Comparison of ENCODE assay signal across 1 cellular context in the genomic region with DNA sequence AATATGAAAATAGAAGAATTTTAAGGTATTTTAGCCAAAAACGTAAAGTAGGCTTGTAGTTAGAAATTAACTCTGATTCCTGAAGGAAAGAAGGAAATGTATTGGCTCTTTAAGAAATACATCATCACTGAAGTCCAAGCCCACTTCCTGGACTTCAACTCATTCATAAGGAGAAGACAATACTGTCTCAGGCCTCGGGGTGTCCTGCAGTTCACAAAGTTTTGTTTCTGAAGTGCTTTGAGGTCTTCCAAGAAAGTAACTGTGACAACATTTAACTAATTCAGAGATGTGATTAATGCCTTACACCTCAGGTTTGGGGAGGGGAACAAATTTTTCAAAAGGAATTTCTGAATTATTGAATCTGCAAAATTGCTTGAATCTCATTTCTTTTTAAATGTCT.
TF ChIP-seq lines count a peak whose summit lies in the region.

No MANE protein-coding gene starts in this region.

TF ChIP-seq in SK-N-SH treated with all-trans-retinoic acid at 6 μM for 48 hours, 23 proteins besides CTCF, POLR2A, EP300 and RAD21 (continued from another document):
- TF ChIP-seq, protein P1, sequence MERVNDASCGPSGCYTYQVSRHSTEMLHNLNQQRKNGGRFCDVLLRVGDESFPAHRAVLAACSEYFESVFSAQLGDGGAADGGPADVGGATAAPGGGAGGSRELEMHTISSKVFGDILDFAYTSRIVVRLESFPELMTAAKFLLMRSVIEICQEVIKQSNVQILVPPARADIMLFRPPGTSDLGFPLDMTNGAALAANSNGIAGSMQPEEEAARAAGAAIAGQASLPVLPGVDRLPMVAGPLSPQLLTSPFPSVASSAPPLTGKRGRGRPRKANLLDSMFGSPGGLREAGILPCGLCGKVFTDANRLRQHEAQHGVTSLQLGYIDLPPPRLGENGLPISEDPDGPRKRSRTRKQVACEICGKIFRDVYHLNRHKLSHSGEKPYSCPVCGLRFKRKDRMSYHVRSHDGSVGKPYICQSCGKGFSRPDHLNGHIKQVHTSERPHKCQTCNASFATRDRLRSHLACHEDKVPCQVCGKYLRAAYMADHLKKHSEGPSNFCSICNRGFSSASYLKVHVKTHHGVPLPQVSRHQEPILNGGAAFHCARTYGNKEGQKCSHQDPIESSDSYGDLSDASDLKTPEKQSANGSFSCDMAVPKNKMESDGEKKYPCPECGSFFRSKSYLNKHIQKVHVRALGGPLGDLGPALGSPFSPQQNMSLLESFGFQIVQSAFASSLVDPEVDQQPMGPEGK (CRISPR knock-in tag; IDR thresholded peaks at IDR 0.05; ENCODE audit: borderline replicate concordance) = no peak
- no peak for TF ChIP-seq PPARA (CRISPR knock-in tag; IDR thresholded peaks at IDR 0.05; ENCODE audit: borderline replicate concordance)
- no peak for TF ChIP-seq ESRRG (CRISPR knock-in tag; IDR thresholded peaks at IDR 0.05)
- no peak for TF ChIP-seq ZFP3 (CRISPR knock-in tag; IDR thresholded peaks at IDR 0.05)
- TF ChIP-seq, protein P2, sequence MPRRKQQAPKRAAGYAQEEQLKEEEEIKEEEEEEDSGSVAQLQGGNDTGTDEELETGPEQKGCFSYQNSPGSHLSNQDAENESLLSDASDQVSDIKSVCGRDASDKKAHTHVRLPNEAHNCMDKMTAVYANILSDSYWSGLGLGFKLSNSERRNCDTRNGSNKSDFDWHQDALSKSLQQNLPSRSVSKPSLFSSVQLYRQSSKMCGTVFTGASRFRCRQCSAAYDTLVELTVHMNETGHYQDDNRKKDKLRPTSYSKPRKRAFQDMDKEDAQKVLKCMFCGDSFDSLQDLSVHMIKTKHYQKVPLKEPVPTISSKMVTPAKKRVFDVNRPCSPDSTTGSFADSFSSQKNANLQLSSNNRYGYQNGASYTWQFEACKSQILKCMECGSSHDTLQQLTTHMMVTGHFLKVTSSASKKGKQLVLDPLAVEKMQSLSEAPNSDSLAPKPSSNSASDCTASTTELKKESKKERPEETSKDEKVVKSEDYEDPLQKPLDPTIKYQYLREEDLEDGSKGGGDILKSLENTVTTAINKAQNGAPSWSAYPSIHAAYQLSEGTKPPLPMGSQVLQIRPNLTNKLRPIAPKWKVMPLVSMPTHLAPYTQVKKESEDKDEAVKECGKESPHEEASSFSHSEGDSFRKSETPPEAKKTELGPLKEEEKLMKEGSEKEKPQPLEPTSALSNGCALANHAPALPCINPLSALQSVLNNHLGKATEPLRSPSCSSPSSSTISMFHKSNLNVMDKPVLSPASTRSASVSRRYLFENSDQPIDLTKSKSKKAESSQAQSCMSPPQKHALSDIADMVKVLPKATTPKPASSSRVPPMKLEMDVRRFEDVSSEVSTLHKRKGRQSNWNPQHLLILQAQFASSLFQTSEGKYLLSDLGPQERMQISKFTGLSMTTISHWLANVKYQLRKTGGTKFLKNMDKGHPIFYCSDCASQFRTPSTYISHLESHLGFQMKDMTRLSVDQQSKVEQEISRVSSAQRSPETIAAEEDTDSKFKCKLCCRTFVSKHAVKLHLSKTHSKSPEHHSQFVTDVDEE (CRISPR knock-in tag; IDR thresholded peaks at IDR 0.05) = no peak
- no peak for TF ChIP-seq ZNF70 (CRISPR knock-in tag; IDR thresholded peaks at IDR 0.05)
- TF ChIP-seq, protein P3, sequence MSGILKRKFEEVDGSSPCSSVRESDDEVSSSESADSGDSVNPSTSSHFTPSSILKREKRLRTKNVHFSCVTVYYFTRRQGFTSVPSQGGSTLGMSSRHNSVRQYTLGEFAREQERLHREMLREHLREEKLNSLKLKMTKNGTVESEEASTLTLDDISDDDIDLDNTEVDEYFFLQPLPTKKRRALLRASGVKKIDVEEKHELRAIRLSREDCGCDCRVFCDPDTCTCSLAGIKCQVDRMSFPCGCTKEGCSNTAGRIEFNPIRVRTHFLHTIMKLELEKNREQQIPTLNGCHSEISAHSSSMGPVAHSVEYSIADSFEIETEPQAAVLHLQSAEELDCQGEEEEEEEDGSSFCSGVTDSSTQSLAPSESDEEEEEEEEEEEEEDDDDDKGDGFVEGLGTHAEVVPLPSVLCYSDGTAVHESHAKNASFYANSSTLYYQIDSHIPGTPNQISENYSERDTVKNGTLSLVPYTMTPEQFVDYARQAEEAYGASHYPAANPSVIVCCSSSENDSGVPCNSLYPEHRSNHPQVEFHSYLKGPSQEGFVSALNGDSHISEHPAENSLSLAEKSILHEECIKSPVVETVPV (CRISPR knock-in tag; IDR thresholded peaks at IDR 0.05) = no peak
- TF ChIP-seq ZFP30 (CRISPR knock-in tag; IDR thresholded peaks at IDR 0.05) = no peak
- TF ChIP-seq, protein P4, sequence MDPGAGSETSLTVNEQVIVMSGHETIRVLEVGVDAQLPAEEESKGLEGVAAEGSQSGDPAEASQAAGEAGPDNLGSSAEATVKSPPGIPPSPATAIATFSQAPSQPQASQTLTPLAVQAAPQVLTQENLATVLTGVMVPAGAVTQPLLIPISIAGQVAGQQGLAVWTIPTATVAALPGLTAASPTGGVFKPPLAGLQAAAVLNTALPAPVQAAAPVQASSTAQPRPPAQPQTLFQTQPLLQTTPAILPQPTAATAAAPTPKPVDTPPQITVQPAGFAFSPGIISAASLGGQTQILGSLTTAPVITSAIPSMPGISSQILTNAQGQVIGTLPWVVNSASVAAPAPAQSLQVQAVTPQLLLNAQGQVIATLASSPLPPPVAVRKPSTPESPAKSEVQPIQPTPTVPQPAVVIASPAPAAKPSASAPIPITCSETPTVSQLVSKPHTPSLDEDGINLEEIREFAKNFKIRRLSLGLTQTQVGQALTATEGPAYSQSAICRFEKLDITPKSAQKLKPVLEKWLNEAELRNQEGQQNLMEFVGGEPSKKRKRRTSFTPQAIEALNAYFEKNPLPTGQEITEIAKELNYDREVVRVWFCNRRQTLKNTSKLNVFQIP (CRISPR knock-in tag; IDR thresholded peaks at IDR 0.05; ENCODE audit: borderline replicate concordance, low read depth) = no peak
- TF ChIP-seq ISL1 (CRISPR knock-in tag; IDR thresholded peaks at IDR 0.05) = no peak
